25 cellular contexts compared by ENCODE assay signal in the genomic region with DNA sequence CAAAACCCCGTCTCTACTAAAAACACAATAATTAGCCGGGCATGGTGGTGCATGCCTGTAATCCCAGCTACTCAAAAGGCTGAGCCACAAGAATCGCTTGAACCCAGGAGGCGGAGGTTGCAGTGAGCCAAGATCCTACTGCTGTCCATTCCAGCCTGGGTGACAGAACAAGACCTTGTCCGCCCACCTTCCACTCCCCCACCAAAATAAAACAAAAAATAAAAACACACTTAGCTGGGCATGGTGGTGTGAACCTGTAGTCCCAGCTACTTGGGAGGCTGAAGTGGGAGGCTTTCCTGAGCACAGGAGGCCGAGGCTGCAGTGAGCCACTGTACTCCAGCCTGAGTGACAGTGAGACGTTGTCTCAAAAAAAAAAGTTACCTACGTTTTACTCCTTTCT. TPM values are rescaled to one million over a fixed set of nuclear protein-coding genes. Genes with fewer than 3 reads are reported as not detected.
DNase-seq lines count a peak whose midpoint lies in the region; ATAC-seq, FAIRE-seq and TF ChIP-seq lines count a peak whose summit lies in the region.
"Had no signal": no experiment of that assay in that cellular context is flagged by ENCODE, and none has a peak within 500 bp of the region (broad histone marks: within the 10 kb centered on the region; RNA-seq: fewer than 3 reads in every experiment).

No MANE protein-coding gene starts in this region.

- FAIRE-seq in urothelium cell line (lab: Jason Lieb, UNC) = peak; percentile 77
- FAIRE-seq: A204.1, GM12878, GM19239, H1 had no signal

- peak overlapping the region; percentile 98 for H3K4me3 Mint-ChIP-seq in glutamatergic neuron (ENCODE audit: unreplicated experiment)
- no peak overlapping the region for H3K4me3 Mint-ChIP-seq in stimulated activated memory B cell treated with anti-CD40 and anti-IgM and Interleukin-4, amounts not matched to agents 10 μg/mL and 1 μg/mL and 100 μg/mL, for 72 hours
- H3K4me3 Mint-ChIP-seq: B cell; CD8-positive, alpha-beta T cell had no signal

- peaks cover 4% of the 10 kb centered on the region; the same call in 1 of the 2 replicates for H4K20me1 ChIP-seq in DOHH2 (ENCODE audit: control insufficient read depth, insufficient read depth, low read depth, low read length)

- peaks cover 80% of the 10 kb centered on the region for H3K79me2 ChIP-seq in DOHH2 (ENCODE audit: control insufficient read depth, low read length)

- TF ChIP-seq CTCF in DOHH2 (IDR thresholded peaks at IDR 0.05; ENCODE audit: low read depth, low read length, poor library complexity, severe bottlenecking) (no peak), glutamatergic neuron (IDR thresholded peaks at IDR 0.05; ENCODE audit: partially characterized antibody, unreplicated experiment) (no peak)

- no peak for ATAC-seq in stimulated activated memory B cell treated with anti-CD40 and anti-IgM and Interleukin-4, amounts not matched to agents 10 μg/mL and 1 μg/mL and 100 μg/mL, for 72 hours
- no peak for ATAC-seq in GM21619 (IDR thresholded peaks at IDR 0.05; ENCODE audit: unreplicated experiment)
- ATAC-seq: CD8-positive, alpha-beta T cell; GM12878 had no signal

- peak overlapping the region; percentile 28 for H3K27ac Mint-ChIP-seq in glutamatergic neuron (ENCODE audit: unreplicated experiment)
- H3K27ac Mint-ChIP-seq in stimulated activated memory B cell treated with anti-CD40 and anti-IgM and Interleukin-4, amounts not matched to agents 10 μg/mL and 1 μg/mL and 100 μg/mL, for 72 hours = no peak overlapping the region
- H3K27ac Mint-ChIP-seq: B cell; CD8-positive, alpha-beta T cell had no signal

- no peaks in the 10 kb centered on the region for H3K27me3 ChIP-seq in DOHH2 (ENCODE audit: control insufficient read depth, low read length)

- no peaks in the 10 kb centered on the region for H3K9me2 ChIP-seq in DOHH2 (replicated peaks; ENCODE audit: control insufficient read depth, low read length)

- peak overlapping the region; percentile 16 for H3K4me3 ChIP-seq in DOHH2 (ENCODE audit: low read length)
- H3K4me3 ChIP-seq: BLaER1, GM12878, GM23248 had no signal

- peak overlapping the region; percentile 66 for H3K4me2 ChIP-seq in DOHH2 (ENCODE audit: low read length)
- H3K4me2 ChIP-seq: BLaER1 had no signal

- H3K4me1 ChIP-seq in DOHH2 (ENCODE audit: control insufficient read depth, low read length) = peaks cover 57% of the 10 kb centered on the region
- H3K4me1 ChIP-seq: Caco-2 had no signal

- peaks cover 12% of the 10 kb centered on the region for H3F3A ChIP-seq in DOHH2 (ENCODE audit: control insufficient read depth, insufficient read depth)

- H3K9me3 ChIP-seq in DOHH2 (ENCODE audit: control insufficient read depth, insufficient read depth, low read length) = no peaks in the 10 kb centered on the region
- H3K9me3 ChIP-seq: BLaER1, Caco-2 had no signal

- H3K36me3 ChIP-seq in DOHH2 (ENCODE audit: control insufficient read depth, low read length) = peaks cover 64% of the 10 kb centered on the region
- H3K36me3 ChIP-seq: BLaER1 had no signal

- peaks cover 27% of the 10 kb centered on the region for H3K4me1 Mint-ChIP-seq in glutamatergic neuron (ENCODE audit: low read depth, unreplicated experiment)
- H3K4me1 Mint-ChIP-seq in stimulated activated memory B cell treated with anti-CD40 and anti-IgM and Interleukin-4, amounts not matched to agents 10 μg/mL and 1 μg/mL and 100 μg/mL, for 72 hours = peaks cover 16% of the 10 kb centered on the region

- peaks cover 3% of the 10 kb centered on the region for H3K27me3 Mint-ChIP-seq in glutamatergic neuron (ENCODE audit: unreplicated experiment)
- H3K27me3 Mint-ChIP-seq in stimulated activated memory B cell treated with anti-CD40 and anti-IgM and Interleukin-4, amounts not matched to agents 10 μg/mL and 1 μg/mL and 100 μg/mL, for 72 hours = peaks cover 60% of the 10 kb centered on the region

- H3K27ac ChIP-seq in DOHH2 (ENCODE audit: low read depth, low read length) = no peak overlapping the region
- H3K27ac ChIP-seq: 22Rv1, BLaER1, C4-2B, GM23248 had no signal

- DNase-seq in NCI-H69 (lab: John Stamatoyannopoulos, UW) (peak; percentile 45), glutamatergic neuron (no peak), urothelium cell line (ENCODE audit: low spot score) (no peak)
- no peak for DNase-seq in stimulated activated CD4-positive, alpha-beta T cell treated with anti-CD3 and anti-CD28 coated beads, Interleukin-2, amount 100 ng/mL, for 24 hours
- DNase-seq: Caco-2; CD4-positive, CD25-positive, alpha-beta regulatory T cell; CD8-positive, alpha-beta T cell; DMS153; DND-41; EL; GDM1; GM23248; H7; HCEC 1CT had no signal

- peaks cover 6% of the 10 kb centered on the region for H3K36me3 Mint-ChIP-seq in glutamatergic neuron (ENCODE audit: unreplicated experiment)
- H3K36me3 Mint-ChIP-seq in stimulated activated memory B cell treated with anti-CD40 and anti-IgM and Interleukin-4, amounts not matched to agents 10 μg/mL and 1 μg/mL and 100 μg/mL, for 72 hours = no peaks in the 10 kb centered on the region
- H3K36me3 Mint-ChIP-seq: CD4-positive, CD25-positive, alpha-beta regulatory T cell; CD8-positive, alpha-beta T cell had no signal

- H3K9me3 Mint-ChIP-seq in glutamatergic neuron (ENCODE audit: unreplicated experiment) = peaks cover 3% of the 10 kb centered on the region
- no peaks in the 10 kb centered on the region for H3K9me3 Mint-ChIP-seq in stimulated activated memory B cell treated with anti-CD40 and anti-IgM and Interleukin-4, amounts not matched to agents 10 μg/mL and 1 μg/mL and 100 μg/mL, for 72 hours
- H3K9me3 Mint-ChIP-seq: CD8-positive, alpha-beta T cell had no signal

RNA-seq across cellular contexts. Expression of gene PPM1E, which starts 3.2 kb away (rescaled TPM):
- 52.5 TPM for total RNA-seq in glutamatergic neuron (ENCODE audit: unreplicated experiment)
- total RNA-seq: B cell; CD4-positive, CD25-positive, alpha-beta regulatory T cell; CD8-positive, alpha-beta T cell; GM23248 had no signal
